ENCODE assay signal across 10 cellular contexts in the genomic region with DNA sequence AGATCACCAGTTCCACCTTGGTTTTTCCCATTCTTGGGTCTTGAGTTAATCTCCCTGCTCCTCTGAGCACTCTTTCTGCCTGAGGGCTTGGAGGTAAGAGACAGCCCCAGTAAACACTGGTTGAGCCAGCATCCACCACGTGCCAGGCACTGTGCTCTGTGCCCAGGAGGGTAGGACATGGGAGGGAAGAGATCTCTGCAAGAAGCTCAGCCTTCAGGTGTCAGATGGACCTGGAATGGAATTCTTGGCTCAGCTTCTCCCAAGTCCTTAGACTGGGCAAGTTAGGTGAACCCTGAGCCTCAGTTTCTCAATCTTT.
A peak's percentile ranks its signal among the peaks of the same experiment; 100 is the strongest.
DNase-seq lines count a peak whose midpoint lies in the region; ATAC-seq and TF ChIP-seq lines count a peak whose summit lies in the region.
"Had no signal": no experiment of that assay in that cellular context is flagged by ENCODE, and none has a peak within 500 bp of the region (broad histone marks: within the 10 kb centered on the region; RNA-seq: fewer than 3 reads in every experiment).

No MANE protein-coding gene starts in this region.

- peak overlapping the region; percentile 97 for H3K9ac ChIP-seq in adipocyte (ENCODE audit: low read length)

- no peak for ATAC-seq in GM19328 (IDR thresholded peaks at IDR 0.05; ENCODE audit: unreplicated experiment)
- ATAC-seq: stimulated activated naive B cell treated with anti-CD40 and anti-IgM and Interleukin-4, amounts not matched to agents 10 μg/mL and 1 μg/mL and 100 μg/mL, for 72 hours had no signal

- no peak for DNase-seq in HFF-Myc (ENCODE audit: extremely low read depth, low read depth)
- no peak for DNase-seq in adipocyte (ENCODE audit: low read depth)
- DNase-seq in foreskin fibroblast = no peak
- DNase-seq in glomerular visceral epithelial cell (ENCODE audit: extremely low spot score) = no peak
- DNase-seq in T1000 (lab: John Stamatoyannopoulos, UW) = no peak
- no peak for DNase-seq in stimulated activated CD4-positive, alpha-beta T cell treated with anti-CD3 and anti-CD28 coated beads, Interleukin-4, amount 100 ng/mL, for 1 hour
- DNase-seq: NCI-H510A treated with DMSO at 0.1 percent for 48 hours; stimulated activated naive B cell treated with anti-CD40 and anti-IgM and Interleukin-4, amounts not matched to agents 10 μg/mL and 1 μg/mL and 100 μg/mL, for 72 hours had no signal

- peak overlapping the region in 17 of 21 experiments; percentile 13 to 100 (median 97) for H3K27ac ChIP-seq in skin epidermis

- H3K36me3 ChIP-seq in adipocyte (ENCODE audit: control insufficient read depth, insufficient read depth, low read length, severe bottlenecking) = peaks cover 30% of the 10 kb centered on the region

- H3K9me3 ChIP-seq in adipocyte (ENCODE audit: control insufficient read depth, low read length) = no peaks in the 10 kb centered on the region

- no peaks in the 10 kb centered on the region for H3K27me3 ChIP-seq in adipocyte (replicated peaks; ENCODE audit: control insufficient read depth, insufficient read depth, low read length)

- H3K4me3 ChIP-seq in HFF-Myc (replicated peaks; ENCODE audit: low read depth, low read length) (peak overlapping the region; percentile 96), adipocyte (ENCODE audit: low read length) (peak overlapping the region; percentile 90), foreskin fibroblast (ENCODE audit: low read depth in 1 of 2, low read length in 2 of 2) (peak overlapping the region; percentile 77 to 95), skin epidermis (peak overlapping the region in 3 of 7 experiments; percentile 75 to 98 (median 91))

- peaks cover 56% of the 10 kb centered on the region for H3K4me1 ChIP-seq in adipocyte (ENCODE audit: control insufficient read depth, insufficient read depth, low read length)

- no peak for TF ChIP-seq CTCF in HFF-Myc (IDR thresholded peaks at IDR 0.05; ENCODE audit: low read depth, low read length, missing control alignments)
- TF ChIP-seq CTCF in foreskin fibroblast (IDR thresholded peaks at IDR 0.05; ENCODE audit: low read depth, low read length) = no peak
